Comparison of ENCODE assay signal across 8 cellular contexts in genomic region chr5:83711982-83712601, GRCh38. TPM values are rescaled to one million over a fixed set of nuclear protein-coding genes. Genes with fewer than 3 reads are reported as not detected.
DNase-seq lines count a peak whose midpoint lies in the region; ATAC-seq, FAIRE-seq and TF ChIP-seq lines count a peak whose summit lies in the region.

No MANE protein-coding gene starts in this region.

- peaks cover 13% of the 10 kb centered on the region for H3K27me3 Mint-ChIP-seq in activated T-cell treated with anti-CD3 and anti-CD28 coated beads, Interleukin-2, amount 50 U/mL, for 4 hours (ENCODE audit: low read depth)

- no peak overlapping the region for H3K4me3 Mint-ChIP-seq in activated T-cell treated with anti-CD3 and anti-CD28 coated beads, Interleukin-2, amount 50 U/mL, for 4 hours

- peak; percentile 79 for TF ChIP-seq CTCF in D721Med (IDR thresholded peaks at IDR 0.05; ENCODE audit: insufficient read depth, missing control alignments)
- TF ChIP-seq CTCF in omental fat pad (IDR thresholded peaks at IDR 0.05): no peak

- no peaks in the 10 kb centered on the region for H3K4me1 Mint-ChIP-seq in activated T-cell treated with anti-CD3 and anti-CD28 coated beads, Interleukin-2, amount 50 U/mL, for 4 hours (ENCODE audit: low read depth)

- DNase-seq in D721Med (ENCODE audit: insufficient read length, low spot score) (no peak), RCC 7860 (ENCODE audit: low spot score) (peak; percentile 11), omental fat pad (ENCODE audit: low spot score) (peak; percentile 41)
- DNase-seq in effector CD8-positive, alpha-beta T cell (lab: John Stamatoyannopoulos, UW): no peak
- no peak for DNase-seq in activated T-cell treated with anti-CD3 and anti-CD28 coated beads, Interleukin-2, amount 50 U/mL, for 4 hours

- ATAC-seq in GM18858 (IDR thresholded peaks at IDR 0.05; ENCODE audit: unreplicated experiment) (peak; percentile 64), HG03095 (IDR thresholded peaks at IDR 0.05; ENCODE audit: unreplicated experiment) (peak; percentile 81), omental fat pad (ENCODE audit: low FRiP score) (no peak)
- no peak for ATAC-seq in activated T-cell treated with anti-CD3 and anti-CD28 coated beads, Interleukin-2, amount 50 U/mL, for 4 hours

- no peaks in the 10 kb centered on the region for H3K9me3 Mint-ChIP-seq in activated T-cell treated with anti-CD3 and anti-CD28 coated beads, Interleukin-2, amount 50 U/mL, for 4 hours

- FAIRE-seq in D721Med (lab: Jason Lieb, UNC): peak; percentile 97
- peak; percentile 71 for FAIRE-seq in RCC 7860 (lab: Jason Lieb, UNC)
- peak; percentile 92 for FAIRE-seq in endometrium (lab: Jason Lieb, UNC)

- no peaks in the 10 kb centered on the region for H3K36me3 Mint-ChIP-seq in activated T-cell treated with anti-CD3 and anti-CD28 coated beads, Interleukin-2, amount 50 U/mL, for 4 hours (ENCODE audit: insufficient read depth)

RNA-seq across cellular contexts. Expression of gene HAPLN1, which starts 8.6 kb away (rescaled TPM):
- not detected for total RNA-seq in omental fat pad
- not detected for total RNA-seq in activated T-cell treated with anti-CD3 and anti-CD28 coated beads, Interleukin-2, amount 50 U/mL, for 4 hours

Comparison
In these comparisons a context has a peak if more than half of its experiments do, and no peak if none do; other contexts are left out.
1. DNase-seq: peak in RCC 7860 (single experiment) and omental fat pad (single experiment); none in D721Med (single experiment), effector CD8-positive, alpha-beta T cell (single experiment) and activated T-cell treated with anti-CD3 and anti-CD28 coated beads, Interleukin-2, amount 50 U/mL, for 4 hours (single experiment).
2. ATAC-seq: peak in GM18858 (single experiment) and HG03095 (single experiment); none in omental fat pad (single experiment) and activated T-cell treated with anti-CD3 and anti-CD28 coated beads, Interleukin-2, amount 50 U/mL, for 4 hours (0 of 2).